In genomic region chr18:51039138-51040112, GRCh38 we compare ENCODE assay signal across 9 cellular contexts. TPM values are rescaled to one million over a fixed set of nuclear protein-coding genes. Genes with fewer than 3 reads are reported as not detected.
DNase-seq lines count a peak whose midpoint lies in the region; ATAC-seq and TF ChIP-seq lines count a peak whose summit lies in the region.
"Had no signal": no experiment of that assay in that cellular context is flagged by ENCODE, and none has a peak within 500 bp of the region (broad histone marks: within the 10 kb centered on the region; RNA-seq: fewer than 3 reads in every experiment).

No MANE protein-coding gene starts in this region.

- POLR2A ChIA-PET in WTC11 (lab: Charles Lee) = interaction anchor here (1.6 to 1.9 kb wide), 2 partner anchors 9 to 10 kb away, joined by 8 to 10 read pairs; partner anchors contain the start of gene SMAD4

- H3K27me3 Mint-ChIP-seq in WTC11 (ENCODE audit: low read depth) (no peaks in the 10 kb centered on the region), memory B cell (no peaks in the 10 kb centered on the region)
- H3K27me3 Mint-ChIP-seq in activated T-helper 1 cell treated with anti-CD3 and anti-CD28 coated beads, Interleukin-12 subunit alpha, Interleukin-12 subunit beta, Interleukin-2, Interleukin-4 antibody, amounts not matched to agents 30 ng/mL and 10 ng/mL and 1 ng/mL, durations not matched to agents 14 hours and 24 hours and 36 hours (ENCODE audit: insufficient read depth) = no peaks in the 10 kb centered on the region

- H3K4me3 Mint-ChIP-seq in WTC11 (no peak overlapping the region), memory B cell (no peak overlapping the region)
- H3K4me3 Mint-ChIP-seq in activated T-helper 1 cell treated with anti-CD3 and anti-CD28 coated beads, Interleukin-12 subunit alpha, Interleukin-12 subunit beta, Interleukin-2, Interleukin-4 antibody, amounts not matched to agents 30 ng/mL and 10 ng/mL and 1 ng/mL, durations not matched to agents 14 hours and 24 hours and 36 hours = no peak overlapping the region

- H3K27ac Mint-ChIP-seq in WTC11 (peak overlapping the region; percentile 91), memory B cell (peak overlapping the region; percentile 53)
- H3K27ac Mint-ChIP-seq in activated T-helper 1 cell treated with anti-CD3 and anti-CD28 coated beads, Interleukin-12 subunit alpha, Interleukin-12 subunit beta, Interleukin-2, Interleukin-4 antibody, amounts not matched to agents 30 ng/mL and 10 ng/mL and 1 ng/mL, durations not matched to agents 14 hours and 24 hours and 36 hours = no peak overlapping the region

- TF ChIP-seq CTCF in GM10266 (IDR thresholded peaks at IDR 0.05; ENCODE audit: control insufficient read depth, insufficient read depth, low read depth, missing control alignments) = no peak
- TF ChIP-seq CTCF in WTC11 (IDR thresholded peaks at IDR 0.05) = no peak

- intact Hi-C loops in posterior cingulate gyrus (cut with DNase I) = no loop called here
- intact Hi-C loops in activated T-helper 1 cell treated with anti-CD3 and anti-CD28 coated beads, Interleukin-12 subunit alpha, Interleukin-12 subunit beta, Interleukin-2, Interleukin-4 antibody, amounts not matched to agents 30 ng/mL and 10 ng/mL and 1 ng/mL, durations not matched to agents 14 hours and 24 hours and 36 hours (cut with micrococcal nuclease) = loop anchor here (1.0 to 10.0 kb wide), 2 partner anchors 8 to 755 kb away; partner anchors contain the start of genes CXXC1 and MBD1

- peak; percentile 21 for DNase-seq in GM10266 (ENCODE audit: extremely low spot score)
- DNase-seq in WTC11 (ENCODE audit: low spot score) = peak; percentile 30
- DNase-seq in memory B cell (ENCODE audit: low spot score in 2 of 2) = no peak
- no peak for DNase-seq in SHP77 (lab: John Stamatoyannopoulos, UW)
- DNase-seq in nucleus accumbens (lab: John Stamatoyannopoulos, UW) = no peak
- no peak for DNase-seq in posterior cingulate gyrus
- DNase-seq in activated T-helper 1 cell treated with anti-CD3 and anti-CD28 coated beads, Interleukin-12 subunit alpha, Interleukin-12 subunit beta, Interleukin-2, Interleukin-4 antibody, amounts not matched to agents 30 ng/mL and 10 ng/mL and 1 ng/mL, durations not matched to agents 14 hours and 24 hours and 36 hours (ENCODE audit: low spot score) = no peak
- DNase-seq: left cardiac atrium had no signal

- CTCF ChIA-PET in WTC11 (lab: Charles Lee) = interaction anchor here (1.1 to 2.8 kb wide), 2 partner anchors 9 to 12 kb away, joined by 4 to 11 read pairs; partner anchors contain the start of gene SMAD4

- H3K9me3 Mint-ChIP-seq in WTC11 (peaks cover 7% of the 10 kb centered on the region), memory B cell (no peaks in the 10 kb centered on the region)
- no peaks in the 10 kb centered on the region for H3K9me3 Mint-ChIP-seq in activated T-helper 1 cell treated with anti-CD3 and anti-CD28 coated beads, Interleukin-12 subunit alpha, Interleukin-12 subunit beta, Interleukin-2, Interleukin-4 antibody, amounts not matched to agents 30 ng/mL and 10 ng/mL and 1 ng/mL, durations not matched to agents 14 hours and 24 hours and 36 hours

- H3K36me3 Mint-ChIP-seq in WTC11 (peaks cover 11% of the 10 kb centered on the region), memory B cell (peaks cover 9% of the 10 kb centered on the region)
- peaks cover 9% of the 10 kb centered on the region for H3K36me3 Mint-ChIP-seq in activated T-helper 1 cell treated with anti-CD3 and anti-CD28 coated beads, Interleukin-12 subunit alpha, Interleukin-12 subunit beta, Interleukin-2, Interleukin-4 antibody, amounts not matched to agents 30 ng/mL and 10 ng/mL and 1 ng/mL, durations not matched to agents 14 hours and 24 hours and 36 hours (ENCODE audit: low read depth)

- peak; percentile 56 for ATAC-seq in GM21619 (IDR thresholded peaks at IDR 0.05; ENCODE audit: unreplicated experiment)
- ATAC-seq in WTC11 = peak; percentile 75
- ATAC-seq in memory B cell (ENCODE audit: low read depth) = peak; percentile 19

- H3K4me1 Mint-ChIP-seq in WTC11 (peaks cover 81% of the 10 kb centered on the region), memory B cell (peaks cover 51% of the 10 kb centered on the region)
- H3K4me1 Mint-ChIP-seq in activated T-helper 1 cell treated with anti-CD3 and anti-CD28 coated beads, Interleukin-12 subunit alpha, Interleukin-12 subunit beta, Interleukin-2, Interleukin-4 antibody, amounts not matched to agents 30 ng/mL and 10 ng/mL and 1 ng/mL, durations not matched to agents 14 hours and 24 hours and 36 hours (ENCODE audit: low read depth) = peaks cover 46% of the 10 kb centered on the region

TF ChIP-seq in WTC11, 78 proteins besides CTCF, POLR2A, EP300 and RAD21:
- TF ChIP-seq, protein P1, sequence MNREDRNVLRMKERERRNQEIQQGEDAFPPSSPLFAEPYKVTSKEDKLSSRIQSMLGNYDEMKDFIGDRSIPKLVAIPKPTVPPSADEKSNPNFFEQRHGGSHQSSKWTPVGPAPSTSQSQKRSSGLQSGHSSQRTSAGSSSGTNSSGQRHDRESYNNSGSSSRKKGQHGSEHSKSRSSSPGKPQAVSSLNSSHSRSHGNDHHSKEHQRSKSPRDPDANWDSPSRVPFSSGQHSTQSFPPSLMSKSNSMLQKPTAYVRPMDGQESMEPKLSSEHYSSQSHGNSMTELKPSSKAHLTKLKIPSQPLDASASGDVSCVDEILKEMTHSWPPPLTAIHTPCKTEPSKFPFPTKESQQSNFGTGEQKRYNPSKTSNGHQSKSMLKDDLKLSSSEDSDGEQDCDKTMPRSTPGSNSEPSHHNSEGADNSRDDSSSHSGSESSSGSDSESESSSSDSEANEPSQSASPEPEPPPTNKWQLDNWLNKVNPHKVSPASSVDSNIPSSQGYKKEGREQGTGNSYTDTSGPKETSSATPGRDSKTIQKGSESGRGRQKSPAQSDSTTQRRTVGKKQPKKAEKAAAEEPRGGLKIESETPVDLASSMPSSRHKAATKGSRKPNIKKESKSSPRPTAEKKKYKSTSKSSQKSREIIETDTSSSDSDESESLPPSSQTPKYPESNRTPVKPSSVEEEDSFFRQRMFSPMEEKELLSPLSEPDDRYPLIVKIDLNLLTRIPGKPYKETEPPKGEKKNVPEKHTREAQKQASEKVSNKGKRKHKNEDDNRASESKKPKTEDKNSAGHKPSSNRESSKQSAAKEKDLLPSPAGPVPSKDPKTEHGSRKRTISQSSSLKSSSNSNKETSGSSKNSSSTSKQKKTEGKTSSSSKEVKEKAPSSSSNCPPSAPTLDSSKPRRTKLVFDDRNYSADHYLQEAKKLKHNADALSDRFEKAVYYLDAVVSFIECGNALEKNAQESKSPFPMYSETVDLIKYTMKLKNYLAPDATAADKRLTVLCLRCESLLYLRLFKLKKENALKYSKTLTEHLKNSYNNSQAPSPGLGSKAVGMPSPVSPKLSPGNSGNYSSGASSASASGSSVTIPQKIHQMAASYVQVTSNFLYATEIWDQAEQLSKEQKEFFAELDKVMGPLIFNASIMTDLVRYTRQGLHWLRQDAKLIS (CRISPR knock-in tag; IDR thresholded peaks at IDR 0.05; ENCODE audit: borderline replicate concordance) = no peak
- no peak for TF ChIP-seq SOX15 (CRISPR knock-in tag; IDR thresholded peaks at IDR 0.05)
- no peak for TF ChIP-seq ZNF317 (CRISPR knock-in tag; IDR thresholded peaks at IDR 0.05; ENCODE audit: borderline replicate concordance, low read depth)
- no peak for TF ChIP-seq ESRRA (CRISPR knock-in tag; IDR thresholded peaks at IDR 0.05; ENCODE audit: borderline replicate concordance)
TF ChIP-seq in WTC11: peak in this region for 0.

RNA-seq across cellular contexts. Expression of gene SMAD4, which starts 9.4 kb away (rescaled TPM):
- 105 to 107 TPM (median 107 TPM) in 3 replicates for total RNA-seq in WTC11 (2021)
- total RNA-seq in activated T-helper 1 cell treated with anti-CD3 and anti-CD28 coated beads, Interleukin-12 subunit alpha, Interleukin-12 subunit beta, Interleukin-2, Interleukin-4 antibody, amounts not matched to agents 30 ng/mL and 10 ng/mL and 1 ng/mL, durations not matched to agents 14 hours and 24 hours and 36 hours = 84.4 and 88.7 TPM in 2 replicates

Comparison
In these comparisons a context has a peak if more than half of its experiments do, and no peak if none do; other contexts are left out.
1. DNase-seq: peak in GM10266 (single experiment) and WTC11 (single experiment); none in memory B cell (0 of 2), SHP77 (0 of 2), nucleus accumbens (0 of 56), posterior cingulate gyrus (0 of 10) and activated T-helper 1 cell treated with anti-CD3 and anti-CD28 coated beads, Interleukin-12 subunit alpha, Interleukin-12 subunit beta, Interleukin-2, Interleukin-4 antibody, amounts not matched to agents 30 ng/mL and 10 ng/mL and 1 ng/mL, durations not matched to agents 14 hours and 24 hours and 36 hours (single experiment).
2. ATAC-seq: peak in every context shown above with its lines; median percentile 75 in WTC11; 56 in GM21619; 19 in memory B cell.